In the genomic region with DNA sequence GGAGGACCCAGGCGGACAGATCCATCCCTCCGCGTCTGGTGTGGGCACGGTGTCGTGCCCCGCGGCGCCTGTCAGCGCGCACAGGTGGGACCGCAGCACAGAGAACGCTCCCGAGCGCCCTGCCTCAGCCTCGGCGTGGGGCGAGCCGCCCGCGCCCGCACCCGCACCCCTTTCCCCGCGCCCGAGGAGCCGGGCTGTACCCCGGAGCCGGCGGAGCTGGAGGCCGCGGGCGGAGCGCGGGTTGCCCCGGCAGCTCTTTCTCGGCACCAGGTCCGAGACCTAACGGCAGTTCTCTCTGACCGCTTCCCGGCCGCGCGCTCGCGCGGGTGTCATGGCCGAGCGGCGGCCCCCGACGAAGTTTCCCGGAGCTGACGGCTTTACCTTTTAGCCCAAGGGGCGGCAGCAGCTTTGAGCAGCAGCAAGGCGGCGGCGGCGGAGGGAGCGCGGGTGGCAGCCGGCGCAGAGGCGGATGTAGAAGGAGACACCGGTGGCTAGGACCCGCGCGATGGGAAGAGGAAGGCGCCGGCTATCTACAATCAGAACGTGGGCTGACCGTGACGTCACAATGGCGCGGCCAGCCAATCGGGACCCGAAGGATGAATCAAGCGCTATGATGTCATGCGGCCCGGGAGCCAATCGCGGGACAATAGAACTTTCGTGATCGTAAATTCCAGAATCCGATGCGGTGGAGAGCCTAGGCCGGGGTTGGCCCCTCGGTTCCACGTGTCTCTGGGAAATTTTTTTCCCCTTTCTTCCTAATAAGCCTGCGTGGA, we compare ENCODE assay signal across 1 cellular context.
TF ChIP-seq lines count a peak whose summit lies in the region.

A gene with protein sequence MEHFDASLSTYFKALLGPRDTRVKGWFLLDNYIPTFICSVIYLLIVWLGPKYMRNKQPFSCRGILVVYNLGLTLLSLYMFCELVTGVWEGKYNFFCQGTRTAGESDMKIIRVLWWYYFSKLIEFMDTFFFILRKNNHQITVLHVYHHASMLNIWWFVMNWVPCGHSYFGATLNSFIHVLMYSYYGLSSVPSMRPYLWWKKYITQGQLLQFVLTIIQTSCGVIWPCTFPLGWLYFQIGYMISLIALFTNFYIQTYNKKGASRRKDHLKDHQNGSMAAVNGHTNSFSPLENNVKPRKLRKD (minus strand): TSS at position 515 of the 773 bp plus-strand sequence. CDS start 53,251 bp downstream, outside the sequence.

TF ChIP-seq in HepG2, 621 proteins besides CTCF, POLR2A, EP300 and RAD21 (continued from another document and continues in another):
- TF ChIP-seq ZNF432 (CRISPR knock-in tag; IDR thresholded peaks at IDR 0.05; ENCODE audit: borderline replicate concordance) (0 out of 2 replicates have a peak, but pooled peaks have one; percentile 21), REL (CRISPR knock-in tag; conservative IDR thresholded peaks at IDR 0.05) (0 out of 2 replicates have a peak, but pooled peaks have one; percentile 1), EED (CRISPR knock-in tag; IDR thresholded peaks at IDR 0.05) (peak; percentile 40; the same call in 1 of the 2 replicates), MED8 (CRISPR knock-in tag; IDR thresholded peaks at IDR 0.05; ENCODE audit: insufficient replicate concordance) (no peak), ZSCAN29 (CRISPR knock-in tag; conservative IDR thresholded peaks at IDR 0.05) (no peak; the same call in 1 of the 2 replicates), PPARG (CRISPR knock-in tag; conservative IDR thresholded peaks at IDR 0.05) (peak; percentile 39; the same call in 1 of the 2 replicates), ZNF792 (CRISPR knock-in tag; IDR thresholded peaks at IDR 0.05) (peak; percentile 80; the same call in 1 of the 2 replicates), PAWR (CRISPR knock-in tag; IDR thresholded peaks at IDR 0.05; ENCODE audit: borderline replicate concordance) (no peak), ZNF775 (CRISPR knock-in tag; IDR thresholded peaks at IDR 0.05; ENCODE audit: borderline replicate concordance) (no peak), MBD4 (IDR thresholded peaks at IDR 0.05; ENCODE audit: borderline replicate concordance, low read length) (no peak), ZNF788 (CRISPR knock-in tag; IDR thresholded peaks at IDR 0.05; ENCODE audit: borderline replicate concordance) (peak; percentile 62; the same call in 1 of the 2 replicates), ZNF713 (CRISPR knock-in tag; IDR thresholded peaks at IDR 0.05) (no peak), HIVEP1 (CRISPR knock-in tag; IDR thresholded peaks at IDR 0.05) (peak; percentile 67), ETV6 (CRISPR knock-in tag; conservative IDR thresholded peaks at IDR 0.05) (no peak), MTF1 (CRISPR knock-in tag; IDR thresholded peaks at IDR 0.05) (no peak), NFIC (IDR thresholded peaks at IDR 0.05; ENCODE audit: low read length) (no peak), SMARCE1 (IDR thresholded peaks at IDR 0.05; ENCODE audit: borderline replicate concordance) (no peak), ZNF878 (CRISPR knock-in tag; IDR thresholded peaks at IDR 0.05) (0 out of 2 replicates have a peak, but pooled peaks have one; percentile 13), ZNF644 (CRISPR knock-in tag; IDR thresholded peaks at IDR 0.05; ENCODE audit: low read depth) (no peak), SMAD3 (CRISPR knock-in tag; IDR thresholded peaks at IDR 0.05) (no peak), SRF (IDR thresholded peaks at IDR 0.05; ENCODE audit: low read depth, low read length) (no peak), ZNF558 (CRISPR knock-in tag; IDR thresholded peaks at IDR 0.05; ENCODE audit: borderline replicate concordance) (peak; percentile 77; the same call in 1 of the 2 replicates), MTA3 (CRISPR knock-in tag; IDR thresholded peaks at IDR 0.05) (no peak), RFX3 (CRISPR knock-in tag; IDR thresholded peaks at IDR 0.05) (no peak), ATF7 (IDR thresholded peaks at IDR 0.05) (peak; percentile 96), ATF7 (CRISPR knock-in tag; IDR thresholded peaks at IDR 0.05) (peak; percentile 36; the same call in 1 of the 2 replicates), IKZF1 (IDR thresholded peaks at IDR 0.05) (no peak), RXRA (CRISPR knock-in tag; IDR thresholded peaks at IDR 0.05) (peak; percentile 51), DR1 (CRISPR knock-in tag; IDR thresholded peaks at IDR 0.05) (peak; percentile 70; the same call in 1 of the 2 replicates), CBX5 (CRISPR knock-in tag; IDR thresholded peaks at IDR 0.05; ENCODE audit: borderline replicate concordance) (no peak; the same call in 1 of the 2 replicates), MAFG (CRISPR knock-in tag; IDR thresholded peaks at IDR 0.05) (no peak), ZBTB3 (CRISPR knock-in tag; IDR thresholded peaks at IDR 0.05; ENCODE audit: borderline replicate concordance, low read depth) (0 out of 2 replicates have a peak, but pooled peaks have one; percentile 27), ZNF652 (CRISPR knock-in tag; IDR thresholded peaks at IDR 0.05; ENCODE audit: borderline replicate concordance, low read depth) (no peak), ZNF441 (CRISPR knock-in tag; IDR thresholded peaks at IDR 0.05; ENCODE audit: borderline replicate concordance) (peak; percentile 86), MLLT10 (CRISPR knock-in tag; IDR thresholded peaks at IDR 0.05) (no peak), REPIN1 (CRISPR knock-in tag; IDR thresholded peaks at IDR 0.05; ENCODE audit: borderline replicate concordance, low read depth) (no peak), PCBP1 (IDR thresholded peaks at IDR 0.05; ENCODE audit: borderline replicate concordance, low read depth, low read length) (no peak; the same call in 1 of the 2 replicates), DNMT3B (CRISPR knock-in tag; conservative IDR thresholded peaks at IDR 0.05) (peak; percentile 84; the same call in 1 of the 2 replicates), CHD2 (IDR thresholded peaks at IDR 0.05; ENCODE audit: low read depth, low read length) (no peak; the same call in 1 of the 2 replicates), YEATS2 (CRISPR knock-in tag; IDR thresholded peaks at IDR 0.05; ENCODE audit: borderline replicate concordance) (peak; percentile 67; the same call in 1 of the 2 replicates)
- TF ChIP-seq, protein P1, sequence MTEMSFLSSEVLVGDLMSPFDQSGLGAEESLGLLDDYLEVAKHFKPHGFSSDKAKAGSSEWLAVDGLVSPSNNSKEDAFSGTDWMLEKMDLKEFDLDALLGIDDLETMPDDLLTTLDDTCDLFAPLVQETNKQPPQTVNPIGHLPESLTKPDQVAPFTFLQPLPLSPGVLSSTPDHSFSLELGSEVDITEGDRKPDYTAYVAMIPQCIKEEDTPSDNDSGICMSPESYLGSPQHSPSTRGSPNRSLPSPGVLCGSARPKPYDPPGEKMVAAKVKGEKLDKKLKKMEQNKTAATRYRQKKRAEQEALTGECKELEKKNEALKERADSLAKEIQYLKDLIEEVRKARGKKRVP (CRISPR knock-in tag; IDR thresholded peaks at IDR 0.05): peak in 1 of 2 experiments; percentile 60; a peak in 1 of 4 replicates
- TF ChIP-seq, protein P2, sequence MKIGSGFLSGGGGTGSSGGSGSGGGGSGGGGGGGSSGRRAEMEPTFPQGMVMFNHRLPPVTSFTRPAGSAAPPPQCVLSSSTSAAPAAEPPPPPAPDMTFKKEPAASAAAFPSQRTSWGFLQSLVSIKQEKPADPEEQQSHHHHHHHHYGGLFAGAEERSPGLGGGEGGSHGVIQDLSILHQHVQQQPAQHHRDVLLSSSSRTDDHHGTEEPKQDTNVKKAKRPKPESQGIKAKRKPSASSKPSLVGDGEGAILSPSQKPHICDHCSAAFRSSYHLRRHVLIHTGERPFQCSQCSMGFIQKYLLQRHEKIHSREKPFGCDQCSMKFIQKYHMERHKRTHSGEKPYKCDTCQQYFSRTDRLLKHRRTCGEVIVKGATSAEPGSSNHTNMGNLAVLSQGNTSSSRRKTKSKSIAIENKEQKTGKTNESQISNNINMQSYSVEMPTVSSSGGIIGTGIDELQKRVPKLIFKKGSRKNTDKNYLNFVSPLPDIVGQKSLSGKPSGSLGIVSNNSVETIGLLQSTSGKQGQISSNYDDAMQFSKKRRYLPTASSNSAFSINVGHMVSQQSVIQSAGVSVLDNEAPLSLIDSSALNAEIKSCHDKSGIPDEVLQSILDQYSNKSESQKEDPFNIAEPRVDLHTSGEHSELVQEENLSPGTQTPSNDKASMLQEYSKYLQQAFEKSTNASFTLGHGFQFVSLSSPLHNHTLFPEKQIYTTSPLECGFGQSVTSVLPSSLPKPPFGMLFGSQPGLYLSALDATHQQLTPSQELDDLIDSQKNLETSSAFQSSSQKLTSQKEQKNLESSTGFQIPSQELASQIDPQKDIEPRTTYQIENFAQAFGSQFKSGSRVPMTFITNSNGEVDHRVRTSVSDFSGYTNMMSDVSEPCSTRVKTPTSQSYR (CRISPR knock-in tag; IDR thresholded peaks at IDR 0.05; ENCODE audit: borderline replicate concordance): no peak
- TF ChIP-seq, protein P3, sequence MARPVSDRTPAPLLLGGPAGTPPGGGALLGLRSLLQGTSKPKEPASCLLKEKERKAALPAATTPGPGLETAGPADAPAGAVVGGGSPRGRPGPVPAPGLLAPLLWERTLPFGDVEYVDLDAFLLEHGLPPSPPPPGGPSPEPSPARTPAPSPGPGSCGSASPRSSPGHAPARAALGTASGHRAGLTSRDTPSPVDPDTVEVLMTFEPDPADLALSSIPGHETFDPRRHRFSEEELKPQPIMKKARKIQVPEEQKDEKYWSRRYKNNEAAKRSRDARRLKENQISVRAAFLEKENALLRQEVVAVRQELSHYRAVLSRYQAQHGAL (CRISPR knock-in tag; IDR thresholded peaks at IDR 0.05; ENCODE audit: not compliant biosample characterization): no peak
- TF ChIP-seq, protein P4, sequence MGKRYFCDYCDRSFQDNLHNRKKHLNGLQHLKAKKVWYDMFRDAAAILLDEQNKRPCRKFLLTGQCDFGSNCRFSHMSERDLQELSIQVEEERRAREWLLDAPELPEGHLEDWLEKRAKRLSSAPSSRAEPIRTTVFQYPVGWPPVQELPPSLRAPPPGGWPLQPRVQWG (CRISPR knock-in tag; IDR thresholded peaks at IDR 0.05; ENCODE audit: borderline replicate concordance, low read depth): no peak
- TF ChIP-seq, protein P5, sequence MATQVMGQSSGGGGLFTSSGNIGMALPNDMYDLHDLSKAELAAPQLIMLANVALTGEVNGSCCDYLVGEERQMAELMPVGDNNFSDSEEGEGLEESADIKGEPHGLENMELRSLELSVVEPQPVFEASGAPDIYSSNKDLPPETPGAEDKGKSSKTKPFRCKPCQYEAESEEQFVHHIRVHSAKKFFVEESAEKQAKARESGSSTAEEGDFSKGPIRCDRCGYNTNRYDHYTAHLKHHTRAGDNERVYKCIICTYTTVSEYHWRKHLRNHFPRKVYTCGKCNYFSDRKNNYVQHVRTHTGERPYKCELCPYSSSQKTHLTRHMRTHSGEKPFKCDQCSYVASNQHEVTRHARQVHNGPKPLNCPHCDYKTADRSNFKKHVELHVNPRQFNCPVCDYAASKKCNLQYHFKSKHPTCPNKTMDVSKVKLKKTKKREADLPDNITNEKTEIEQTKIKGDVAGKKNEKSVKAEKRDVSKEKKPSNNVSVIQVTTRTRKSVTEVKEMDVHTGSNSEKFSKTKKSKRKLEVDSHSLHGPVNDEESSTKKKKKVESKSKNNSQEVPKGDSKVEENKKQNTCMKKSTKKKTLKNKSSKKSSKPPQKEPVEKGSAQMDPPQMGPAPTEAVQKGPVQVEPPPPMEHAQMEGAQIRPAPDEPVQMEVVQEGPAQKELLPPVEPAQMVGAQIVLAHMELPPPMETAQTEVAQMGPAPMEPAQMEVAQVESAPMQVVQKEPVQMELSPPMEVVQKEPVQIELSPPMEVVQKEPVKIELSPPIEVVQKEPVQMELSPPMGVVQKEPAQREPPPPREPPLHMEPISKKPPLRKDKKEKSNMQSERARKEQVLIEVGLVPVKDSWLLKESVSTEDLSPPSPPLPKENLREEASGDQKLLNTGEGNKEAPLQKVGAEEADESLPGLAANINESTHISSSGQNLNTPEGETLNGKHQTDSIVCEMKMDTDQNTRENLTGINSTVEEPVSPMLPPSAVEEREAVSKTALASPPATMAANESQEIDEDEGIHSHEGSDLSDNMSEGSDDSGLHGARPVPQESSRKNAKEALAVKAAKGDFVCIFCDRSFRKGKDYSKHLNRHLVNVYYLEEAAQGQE (IDR thresholded peaks at IDR 0.05; ENCODE audit: borderline replicate concordance in 1 of 2, low read depth in 1 of 2, low read length in 2 of 2): no peak; a peak in 1 of 4 replicates
- TF ChIP-seq, protein P6, sequence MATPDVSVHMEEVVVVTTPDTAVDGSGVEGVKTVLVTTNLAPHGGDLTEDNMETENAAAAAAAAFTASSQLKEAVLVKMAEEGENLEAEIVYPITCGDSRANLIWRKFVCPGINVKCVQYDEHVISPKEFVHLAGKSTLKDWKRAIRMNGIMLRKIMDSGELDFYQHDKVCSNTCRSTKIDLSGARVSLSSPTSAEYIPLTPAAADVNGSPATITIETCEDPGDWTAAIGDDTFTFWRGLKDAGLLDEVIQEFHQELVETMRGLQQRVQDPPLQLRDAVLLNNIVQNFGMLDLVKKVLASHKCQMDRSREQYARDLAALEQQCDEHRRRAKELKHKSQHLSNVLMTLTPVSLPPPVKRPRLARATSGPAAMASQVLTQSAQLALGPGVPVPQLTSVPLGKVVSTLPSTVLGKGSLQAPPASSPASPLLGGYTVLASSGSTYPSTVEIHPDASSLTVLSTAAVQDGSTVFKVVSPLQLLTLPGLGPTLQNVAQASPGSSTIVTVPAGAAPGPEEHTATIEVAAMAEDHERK (CRISPR knock-in tag; IDR thresholded peaks at IDR 0.05; ENCODE audit: low read depth): no peak
- TF ChIP-seq, protein P7, sequence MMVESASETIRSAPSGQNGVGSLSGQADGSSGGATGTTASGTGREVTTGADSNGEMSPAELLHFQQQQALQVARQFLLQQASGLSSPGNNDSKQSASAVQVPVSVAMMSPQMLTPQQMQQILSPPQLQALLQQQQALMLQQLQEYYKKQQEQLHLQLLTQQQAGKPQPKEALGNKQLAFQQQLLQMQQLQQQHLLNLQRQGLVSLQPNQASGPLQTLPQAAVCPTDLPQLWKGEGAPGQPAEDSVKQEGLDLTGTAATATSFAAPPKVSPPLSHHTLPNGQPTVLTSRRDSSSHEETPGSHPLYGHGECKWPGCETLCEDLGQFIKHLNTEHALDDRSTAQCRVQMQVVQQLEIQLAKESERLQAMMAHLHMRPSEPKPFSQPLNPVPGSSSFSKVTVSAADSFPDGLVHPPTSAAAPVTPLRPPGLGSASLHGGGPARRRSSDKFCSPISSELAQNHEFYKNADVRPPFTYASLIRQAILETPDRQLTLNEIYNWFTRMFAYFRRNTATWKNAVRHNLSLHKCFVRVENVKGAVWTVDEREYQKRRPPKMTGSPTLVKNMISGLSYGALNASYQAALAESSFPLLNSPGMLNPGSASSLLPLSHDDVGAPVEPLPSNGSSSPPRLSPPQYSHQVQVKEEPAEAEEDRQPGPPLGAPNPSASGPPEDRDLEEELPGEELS (CRISPR knock-in tag; IDR thresholded peaks at IDR 0.05): peak; percentile 63
- TF ChIP-seq, protein P8, sequence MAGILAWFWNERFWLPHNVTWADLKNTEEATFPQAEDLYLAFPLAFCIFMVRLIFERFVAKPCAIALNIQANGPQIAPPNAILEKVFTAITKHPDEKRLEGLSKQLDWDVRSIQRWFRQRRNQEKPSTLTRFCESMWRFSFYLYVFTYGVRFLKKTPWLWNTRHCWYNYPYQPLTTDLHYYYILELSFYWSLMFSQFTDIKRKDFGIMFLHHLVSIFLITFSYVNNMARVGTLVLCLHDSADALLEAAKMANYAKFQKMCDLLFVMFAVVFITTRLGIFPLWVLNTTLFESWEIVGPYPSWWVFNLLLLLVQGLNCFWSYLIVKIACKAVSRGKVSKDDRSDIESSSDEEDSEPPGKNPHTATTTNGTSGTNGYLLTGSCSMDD (CRISPR knock-in tag; IDR thresholded peaks at IDR 0.05): no peak; the same call in 1 of the 2 replicates
